Comparison of ENCODE assay signal across 11 cellular contexts in genomic region chr16:14559809-14560227, GRCh38.
A peak's percentile ranks its signal among the peaks of the same experiment; 100 is the strongest.
DNase-seq lines count a peak whose midpoint lies in the region; ATAC-seq and TF ChIP-seq lines count a peak whose summit lies in the region.
"Had no signal": no experiment of that assay in that cellular context is flagged by ENCODE, and none has a peak within 500 bp of the region (broad histone marks: within the 10 kb centered on the region; RNA-seq: fewer than 3 reads in every experiment).

No MANE protein-coding gene starts in this region.

- peak overlapping the region; percentile 32 for H3K4me3 ChIP-seq in coronary artery
- peak overlapping the region; percentile 31 for H3K4me3 ChIP-seq in osteoblast (ENCODE audit: insufficient read depth, low read length)
- no peak overlapping the region for H3K4me3 ChIP-seq in neural progenitor cell

- POLR2A ChIA-PET in activated CD8-positive, alpha-beta T cell treated with anti-CD3 and anti-CD28 coated beads for 36 hours (lab: Charles Lee) = no interaction called here

- H3K4me3 Mint-ChIP-seq in activated CD8-positive, alpha-beta T cell treated with anti-CD3 and anti-CD28 coated beads for 36 hours = no peak overlapping the region
- H3K4me3 Mint-ChIP-seq in neural progenitor cell = no peak overlapping the region
- H3K4me3 Mint-ChIP-seq: activated naive CD4-positive, alpha-beta T cell treated with anti-CD3 and anti-CD28 coated beads, Interleukin-2, amount 50 U/mL, for 24 hours; memory B cell had no signal

- H3K4me1 Mint-ChIP-seq in activated CD8-positive, alpha-beta T cell treated with anti-CD3 and anti-CD28 coated beads for 36 hours (ENCODE audit: low read depth) = no peaks in the 10 kb centered on the region
- H3K4me1 Mint-ChIP-seq in neural progenitor cell = peaks cover 9% of the 10 kb centered on the region

- peak overlapping the region in 1 of 2 donors; percentile 69 for H3K27ac ChIP-seq in coronary artery
- H3K27ac ChIP-seq in osteoblast (ENCODE audit: low read depth, low read length) = peak overlapping the region; percentile 32
- H3K27ac ChIP-seq in neural progenitor cell = no peak overlapping the region

- no peaks in the 10 kb centered on the region for H3K9me3 Mint-ChIP-seq in activated CD8-positive, alpha-beta T cell treated with anti-CD3 and anti-CD28 coated beads for 36 hours
- no peaks in the 10 kb centered on the region for H3K9me3 Mint-ChIP-seq in neural progenitor cell
- H3K9me3 Mint-ChIP-seq: activated naive CD4-positive, alpha-beta T cell treated with anti-CD3 and anti-CD28 coated beads, Interleukin-2, amount 50 U/mL, for 24 hours; memory B cell had no signal

- H3K36me3 ChIP-seq in osteoblast (ENCODE audit: insufficient read depth, low read length) (no peaks in the 10 kb centered on the region), neural progenitor cell (no peaks in the 10 kb centered on the region)

- H3K9ac ChIP-seq in neural progenitor cell = no peak overlapping the region

- no peaks in the 10 kb centered on the region for H4K20me1 ChIP-seq in osteoblast (ENCODE audit: insufficient read depth, low read length)
- no peaks in the 10 kb centered on the region for H4K20me1 ChIP-seq in neural progenitor cell (ENCODE audit: low read depth)

- ATAC-seq in activated CD8-positive, alpha-beta T cell treated with anti-CD3 and anti-CD28 coated beads for 36 hours = no peak
- ATAC-seq in HG03565 (IDR thresholded peaks at IDR 0.05; ENCODE audit: unreplicated experiment) = no peak

- H3K9me3 ChIP-seq in osteoblast (ENCODE audit: low read depth, low read length) (no peaks in the 10 kb centered on the region), neural progenitor cell (ENCODE audit: low read depth) (no peaks in the 10 kb centered on the region)

- peaks cover 23% of the 10 kb centered on the region for H3K4me1 ChIP-seq in osteoblast (ENCODE audit: insufficient read depth, low read length)
- H3K4me1 ChIP-seq in neural progenitor cell = peaks cover 16% of the 10 kb centered on the region

- TF ChIP-seq CTCF in coronary artery (IDR thresholded peaks at IDR 0.05) = no peak
- no peak for TF ChIP-seq CTCF in osteoblast (IDR thresholded peaks at IDR 0.05; ENCODE audit: extremely low read depth, low read depth, low read length)
- no peak for TF ChIP-seq CTCF in activated CD8-positive, alpha-beta T cell treated with anti-CD3 and anti-CD28 coated beads for 36 hours (IDR thresholded peaks at IDR 0.05)
- no peak for TF ChIP-seq CTCF in neural progenitor cell (IDR thresholded peaks at IDR 0.05)

- H3K4me2 ChIP-seq in osteoblast (ENCODE audit: insufficient read depth, low read length) (peak overlapping the region; percentile 72), neural progenitor cell (no peak overlapping the region)

- peaks cover 5% of the 10 kb centered on the region for H3F3A ChIP-seq in neural progenitor cell (ENCODE audit: low read depth)

- H3K27ac Mint-ChIP-seq in activated CD8-positive, alpha-beta T cell treated with anti-CD3 and anti-CD28 coated beads for 36 hours = no peak overlapping the region
- no peak overlapping the region for H3K27ac Mint-ChIP-seq in neural progenitor cell
- H3K27ac Mint-ChIP-seq: activated naive CD4-positive, alpha-beta T cell treated with anti-CD3 and anti-CD28 coated beads, Interleukin-2, amount 50 U/mL, for 24 hours; memory B cell had no signal

- peak overlapping the region; percentile 20 for H2AFZ ChIP-seq in osteoblast (ENCODE audit: low read length)
- no peak overlapping the region for H2AFZ ChIP-seq in neural progenitor cell (replicated peaks)

- DNase-seq in DMS53 treated with DMSO at 0.1 percent for 48 hours (lab: John Stamatoyannopoulos, UW; ENCODE audit: unreplicated experiment) (peak; percentile 53), NCI-H460 (ENCODE audit: extremely low read depth, low read depth) (peak; percentile 15), coronary artery (ENCODE audit: low spot score) (no peak), osteoblast (ENCODE audit: insufficient read length, low spot score, missing footprints) (peak; percentile 68), AG08395 (ENCODE audit: low spot score) (no peak), neural progenitor cell (ENCODE audit: low spot score) (no peak)
- no peak for DNase-seq in activated CD8-positive, alpha-beta T cell treated with anti-CD3 and anti-CD28 coated beads for 36 hours
- DNase-seq: erythroblast had no signal

- H3K27me3 ChIP-seq in osteoblast (ENCODE audit: insufficient read depth, low read length) (no peaks in the 10 kb centered on the region), neural progenitor cell (no peaks in the 10 kb centered on the region)

- H3K79me2 ChIP-seq in osteoblast (ENCODE audit: insufficient read depth, low read length) (peaks cover 3% of the 10 kb centered on the region), neural progenitor cell (ENCODE audit: low read depth) (no peaks in the 10 kb centered on the region)

- intact Hi-C loops in activated CD8-positive, alpha-beta T cell treated with anti-CD3 and anti-CD28 coated beads for 36 hours (cut with micrococcal nuclease) = no loop called here

- H3K36me3 Mint-ChIP-seq in activated CD8-positive, alpha-beta T cell treated with anti-CD3 and anti-CD28 coated beads for 36 hours (ENCODE audit: low read depth) = peaks cover 8% of the 10 kb centered on the region
- H3K36me3 Mint-ChIP-seq in neural progenitor cell = no peaks in the 10 kb centered on the region

- CTCF ChIA-PET in activated CD8-positive, alpha-beta T cell treated with anti-CD3 and anti-CD28 coated beads for 36 hours (lab: Charles Lee) = no interaction called here

- H3K27me3 Mint-ChIP-seq in activated CD8-positive, alpha-beta T cell treated with anti-CD3 and anti-CD28 coated beads for 36 hours = no peaks in the 10 kb centered on the region
- H3K27me3 Mint-ChIP-seq in neural progenitor cell (ENCODE audit: insufficient read depth, low read depth) = no peaks in the 10 kb centered on the region
- H3K27me3 Mint-ChIP-seq: activated naive CD4-positive, alpha-beta T cell treated with anti-CD3 and anti-CD28 coated beads, Interleukin-2, amount 50 U/mL, for 24 hours; memory B cell had no signal

Comparison
In these comparisons a context has a peak if more than half of its experiments do, and no peak if none do; other contexts are left out.
1. DNase-seq: peak in DMS53 treated with DMSO at 0.1 percent for 48 hours (single experiment), NCI-H460 (single experiment) and osteoblast (single experiment); none in coronary artery (single experiment), activated CD8-positive, alpha-beta T cell treated with anti-CD3 and anti-CD28 coated beads for 36 hours (single experiment), AG08395 (single experiment) and neural progenitor cell (single experiment).